1 cellular context compared by ENCODE assay signal in genomic region chr1:91526496-91526895, GRCh38.
TF ChIP-seq lines count a peak whose summit lies in the region.

No MANE protein-coding gene starts in this region.

TF ChIP-seq in K562, 482 proteins besides CTCF, POLR2A, EP300 and RAD21 (continued from another document):
- TF ChIP-seq TAF9B (IDR thresholded peaks at IDR 0.05; ENCODE audit: partially characterized antibody), result no peak
- no peak for TF ChIP-seq PURB (CRISPR knock-in tag; IDR thresholded peaks at IDR 0.05; ENCODE audit: low read depth)
- no peak for TF ChIP-seq ZNF717 (CRISPR knock-in tag; IDR thresholded peaks at IDR 0.05)
- TF ChIP-seq ZFP1 (CRISPR knock-in tag; IDR thresholded peaks at IDR 0.05), result no peak
- peak; percentile 74; the same call in 1 of the 2 replicates for TF ChIP-seq ZNF668 (CRISPR knock-in tag; IDR thresholded peaks at IDR 0.05)
- TF ChIP-seq ZNF3 (CRISPR knock-in tag; IDR thresholded peaks at IDR 0.05), result no peak
- peak; percentile 75; the same call in 1 of the 2 replicates for TF ChIP-seq CREB3 (tag; conservative IDR thresholded peaks at IDR 0.05; ENCODE audit: low read depth)
- no peak for TF ChIP-seq E2F6 (IDR thresholded peaks at IDR 0.05; ENCODE audit: borderline replicate concordance in 1 of 2, extremely low read depth in 1 of 2, insufficient read depth in 1 of 2, insufficient read length in 1 of 2, low read depth in 1 of 2, low read length in 1 of 2, poor library complexity in 1 of 2, severe bottlenecking in 1 of 2)
- TF ChIP-seq ZNF592 (IDR thresholded peaks at IDR 0.05), result peak; percentile 72
- no peak for TF ChIP-seq ZNF395 (CRISPR knock-in tag; IDR thresholded peaks at IDR 0.05)
- TF ChIP-seq ZBTB49 (CRISPR knock-in tag; IDR thresholded peaks at IDR 0.05; ENCODE audit: borderline replicate concordance), result no peak
- no peak for TF ChIP-seq HMGXB4 (CRISPR knock-in tag; IDR thresholded peaks at IDR 0.05)
- no peak for TF ChIP-seq KDM2B (CRISPR knock-in tag; IDR thresholded peaks at IDR 0.05)
- no peak for TF ChIP-seq NONO (IDR thresholded peaks at IDR 0.05; ENCODE audit: low read depth in 2 of 2, low read length in 1 of 2)
- no peak for TF ChIP-seq USF2 (CRISPR knock-in tag; IDR thresholded peaks at IDR 0.05)
- peak; percentile 62; the same call in 1 of the 2 replicates for TF ChIP-seq ZKSCAN8 (CRISPR knock-in tag; IDR thresholded peaks at IDR 0.05)
- TF ChIP-seq C11orf30 (IDR thresholded peaks at IDR 0.05; ENCODE audit: low read depth), result no peak; the same call in 1 of the 2 replicates
- no peak for TF ChIP-seq NCOA4 (IDR thresholded peaks at IDR 0.05; ENCODE audit: partially characterized antibody)
- no peak for TF ChIP-seq CREBBP (IDR thresholded peaks at IDR 0.05; ENCODE audit: low read depth, low read length)
- no peak for TF ChIP-seq BCLAF1 (IDR thresholded peaks at IDR 0.05; ENCODE audit: borderline replicate concordance in 1 of 2, control insufficient read depth in 1 of 2, low read depth in 2 of 2, low read length in 1 of 2)
- no peak for TF ChIP-seq HDAC6 (IDR thresholded peaks at IDR 0.05; ENCODE audit: low read depth, low read length)
- peak; percentile 61; the same call in 1 of the 2 replicates for TF ChIP-seq MEF2D (tag; conservative IDR thresholded peaks at IDR 0.05; ENCODE audit: low read depth)
- TF ChIP-seq ZBTB34 (CRISPR knock-in tag; IDR thresholded peaks at IDR 0.05), result no peak
- TF ChIP-seq CREM (IDR thresholded peaks at IDR 0.05; ENCODE audit: low read depth), result no peak
- TF ChIP-seq PTRF (tag; IDR thresholded peaks at IDR 0.05), result 0 out of 2 replicates have a peak, but pooled peaks have one; percentile 42
- TF ChIP-seq TCFL5 (CRISPR knock-in tag; conservative IDR thresholded peaks at IDR 0.05), result no peak
- no peak for TF ChIP-seq NCOR1 (IDR thresholded peaks at IDR 0.05)
- TF ChIP-seq CAMTA2 (CRISPR knock-in tag; conservative IDR thresholded peaks at IDR 0.05), result no peak
- no peak for TF ChIP-seq TRIM28 (IDR thresholded peaks at IDR 0.05)
- no peak for TF ChIP-seq SAFB2 (IDR thresholded peaks at IDR 0.05; ENCODE audit: borderline replicate concordance, low read depth, low read length, severe bottlenecking)
- no peak for TF ChIP-seq ZSCAN29 (IDR thresholded peaks at IDR 0.05)
- TF ChIP-seq CBFA2T2 (conservative IDR thresholded peaks at IDR 0.05), result no peak
- peak; percentile 32; the same call in 1 of the 2 replicates for TF ChIP-seq PTTG1 (tag; IDR thresholded peaks at IDR 0.05; ENCODE audit: low read depth)
- no peak for TF ChIP-seq AFF1 (IDR thresholded peaks at IDR 0.05; ENCODE audit: low read depth in 1 of 2, partially characterized antibody in 2 of 2)
- no peak for TF ChIP-seq MEIS2 (IDR thresholded peaks at IDR 0.05; ENCODE audit: partially characterized antibody)
- TF ChIP-seq NR2C1 (IDR thresholded peaks at IDR 0.05), result no peak
- peak; percentile 28; the same call in 1 of the 2 replicates for TF ChIP-seq NR2C1 (tag; IDR thresholded peaks at IDR 0.05)
- TF ChIP-seq ILK (tag; IDR thresholded peaks at IDR 0.05; ENCODE audit: borderline replicate concordance, low read depth), result 0 out of 2 replicates have a peak, but pooled peaks have one; percentile 35
- no peak for TF ChIP-seq ZNF347 (CRISPR knock-in tag; IDR thresholded peaks at IDR 0.05; ENCODE audit: low read depth)
- no peak for TF ChIP-seq SAP30 (IDR thresholded peaks at IDR 0.05; ENCODE audit: borderline replicate concordance, insufficient read depth, low read depth, low read length, poor library complexity, severe bottlenecking)
